21 cellular contexts compared by ENCODE assay signal in the genomic region with DNA sequence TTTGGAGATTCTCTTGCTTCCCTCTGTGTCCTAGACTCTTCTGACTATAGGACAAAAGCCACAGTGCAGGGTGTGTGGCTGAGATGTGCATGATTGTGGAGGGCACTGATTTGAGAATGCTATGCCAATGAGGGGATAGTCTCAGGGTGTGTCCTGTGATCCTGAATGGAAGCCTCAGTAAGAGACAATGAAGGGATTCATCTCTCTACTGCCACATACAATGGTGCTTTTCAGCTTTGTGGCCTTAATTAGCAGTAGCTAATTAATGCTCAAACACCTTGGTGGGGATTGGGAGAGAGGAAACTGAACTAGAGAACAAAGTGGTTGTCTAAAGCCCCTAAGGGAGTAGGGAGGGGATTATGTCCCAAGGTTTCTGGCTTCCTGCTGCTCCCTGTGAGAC.
A peak's percentile ranks its signal among the peaks of the same experiment; 100 is the strongest.
DNase-seq lines count a peak whose midpoint lies in the region; ATAC-seq and TF ChIP-seq lines count a peak whose summit lies in the region.
"Had no signal": no experiment of that assay in that cellular context is flagged by ENCODE, and none has a peak within 500 bp of the region (broad histone marks: within the 10 kb centered on the region; RNA-seq: fewer than 3 reads in every experiment).

No MANE protein-coding gene starts in this region.

- no peak overlapping the region for H3K9ac ChIP-seq in KMS-11

- in situ Hi-C loops in HAP-1 (cut with MboI; ENCODE audit: low sequenced_read_pairs) = no loop called here

- no peaks in the 10 kb centered on the region for H3K36me3 ChIP-seq in KMS-11 (ENCODE audit: insufficient read depth)
- H3K36me3 ChIP-seq in HAP-1 (replicated peaks) = no peaks in the 10 kb centered on the region
- H3K36me3 ChIP-seq: BE2C had no signal

- H3K4me1 ChIP-seq in KMS-11 (ENCODE audit: low read depth, poor library complexity, severe bottlenecking) (peaks cover 63% of the 10 kb centered on the region), HAP-1 (peaks cover 8% of the 10 kb centered on the region)
- H3K4me1 ChIP-seq: BE2C had no signal

- no peaks in the 10 kb centered on the region for H3K79me2 ChIP-seq in KMS-11 (ENCODE audit: insufficient read depth, low read depth)

- no peak overlapping the region for H2AFZ ChIP-seq in KMS-11 (ENCODE audit: low read depth)

- H4K20me1 ChIP-seq in KMS-11 (ENCODE audit: insufficient read depth) = no peaks in the 10 kb centered on the region

- TF ChIP-seq CTCF in KMS-11 (conservative IDR thresholded peaks at IDR 0.05; ENCODE audit: low read depth, low read length) = no peak
- no peak for TF ChIP-seq CTCF in dorsolateral prefrontal cortex (IDR thresholded peaks at IDR 0.05 in 54 of 56, conservative IDR thresholded peaks at IDR 0.05 in 2 of 56; ENCODE audit: low read depth in 1 of 56, partially characterized antibody in 56 of 56)

- no peaks in the 10 kb centered on the region for H3K9me3 ChIP-seq in HAP-1
- H3K9me3 ChIP-seq: BE2C had no signal

- peak overlapping the region; percentile 30 for H3K4me2 ChIP-seq in KMS-11

- DNase-seq in dorsolateral prefrontal cortex (no peak), midbrain (lab: John Stamatoyannopoulos, UW) (peak; percentile 42), HAP-1 (ENCODE audit: low spot score in 2 of 2) (no peak), NCI-H345 treated with DMSO at 0.1 percent for 48 hours (lab: John Stamatoyannopoulos, UW; ENCODE audit: unreplicated experiment) (no peak)
- DNase-seq: BE2C; Calu3; CD4-positive, alpha-beta T cell; DMS79; MV-4-11; NCI-H1417; NCI-H2029; NCI-H2171 treated with DMSO at 0.1 percent for 48 hours; NCI-H510A treated with DMSO at 0.1 percent for 48 hours; NK-92 treated with Interleukin-12 subunit alpha and Interleukin-12 subunit beta, amount 100 ng/mL, for 24 hours; OCI-M1; SIG-M5 had no signal

- H3K27me3 ChIP-seq in KMS-11 (ENCODE audit: insufficient read depth, low read depth) = no peaks in the 10 kb centered on the region
- no peaks in the 10 kb centered on the region for H3K27me3 ChIP-seq in dorsolateral prefrontal cortex
- no peaks in the 10 kb centered on the region for H3K27me3 ChIP-seq in HAP-1 (ENCODE audit: low read depth)
- H3K27me3 ChIP-seq: BE2C had no signal

- no peak overlapping the region for H3K4me3 ChIP-seq in KMS-11 (IDR thresholded peaks at IDR 0.05; ENCODE audit: insufficient read depth, low read depth, low read length)
- H3K4me3 ChIP-seq in dorsolateral prefrontal cortex = peak overlapping the region in 4 of 59 donors; percentile 3 to 28 (median 26)
- no peak overlapping the region for H3K4me3 ChIP-seq in HAP-1
- H3K4me3 ChIP-seq: K562 had no signal

- intact Hi-C loops in dorsolateral prefrontal cortex (cut with DNase I) = no loop called here

- H3K27ac ChIP-seq in KMS-11 = peak overlapping the region; percentile 2; the same call in 1 of the 2 replicates
- peak overlapping the region; percentile 4 to 91 (median 81) for H3K27ac ChIP-seq in dorsolateral prefrontal cortex

- ATAC-seq in HG02798 (IDR thresholded peaks at IDR 0.05; ENCODE audit: poor library complexity, unreplicated experiment) = no peak
- ATAC-seq in activated CD4-positive, CD25-positive, alpha-beta regulatory T cell treated with anti-CD3 and anti-CD28 coated beads, Interleukin-2, amount 50 U/mL, for 24 hours = no peak
- ATAC-seq: HCT116, K562 had no signal
